Comparison of ENCODE assay signal across 10 cellular contexts in genomic region chr2:196431957-196432356, GRCh38.
A peak's percentile ranks its signal among the peaks of the same experiment; 100 is the strongest.
DNase-seq lines count a peak whose midpoint lies in the region; ATAC-seq and TF ChIP-seq lines count a peak whose summit lies in the region.
"Had no signal": no experiment of that assay in that cellular context is flagged by ENCODE, and none has a peak within 500 bp of the region (broad histone marks: within the 10 kb centered on the region; RNA-seq: fewer than 3 reads in every experiment).

No MANE protein-coding gene starts in this region.

- H3K9me3 ChIP-seq in left ventricle myocardium inferior (replicated peaks) (peaks cover 6% of the 10 kb centered on the region), OCI-LY1 (ENCODE audit: low read length) (no peaks in the 10 kb centered on the region), upper lobe of right lung (no peaks in the 10 kb centered on the region), tibial nerve (no peaks in the 10 kb centered on the region)
- no peaks in the 10 kb centered on the region for H3K9me3 ChIP-seq in CD4-positive, alpha-beta T cell (ENCODE audit: control insufficient read depth, low read length)

- H3K4me3 ChIP-seq in left ventricle myocardium inferior (no peak overlapping the region), OCI-LY1 (ENCODE audit: low read depth, low read length, poor library complexity, severe bottlenecking) (no peak overlapping the region), upper lobe of right lung (no peak overlapping the region), tibial nerve (no peak overlapping the region)

- no peak overlapping the region for H3K27ac Mint-ChIP-seq in CD4-positive, alpha-beta T cell
- H3K27ac Mint-ChIP-seq: activated T-cell treated with anti-CD3 and anti-CD28 coated beads, Interleukin-2, amount 50 U/mL, for 72 hours had no signal

- peaks cover 55% of the 10 kb centered on the region for H3K4me1 ChIP-seq in left ventricle myocardium inferior
- no peaks in the 10 kb centered on the region for H3K4me1 ChIP-seq in OCI-LY1 (ENCODE audit: insufficient read depth, low read length, severe bottlenecking)
- H3K4me1 ChIP-seq in upper lobe of right lung, result peaks cover 8% of the 10 kb centered on the region
- H3K4me1 ChIP-seq in tibial nerve, result no peaks in the 10 kb centered on the region

- H3K9ac ChIP-seq in OCI-LY1 (ENCODE audit: low read length), result no peak overlapping the region

- H3K4me3 Mint-ChIP-seq in CD4-positive, alpha-beta T cell, result no peak overlapping the region
- H3K4me3 Mint-ChIP-seq: activated T-cell treated with anti-CD3 and anti-CD28 coated beads, Interleukin-2, amount 50 U/mL, for 72 hours had no signal

- no peak for TF ChIP-seq POLR2A in tibial nerve (IDR thresholded peaks at IDR 0.05)

- no peaks in the 10 kb centered on the region for H3K79me2 ChIP-seq in OCI-LY1 (ENCODE audit: insufficient read depth, low read length)

- POLR2A ChIA-PET in CD4-positive, alpha-beta T cell (lab: Charles Lee), result no interaction called here

- ATAC-seq in left ventricle myocardium superior, result no peak
- no peak for ATAC-seq in upper lobe of right lung
- no peak for ATAC-seq in CD4-positive, alpha-beta T cell (ENCODE audit: poor library complexity)
- no peak for ATAC-seq in HG03095 (IDR thresholded peaks at IDR 0.05; ENCODE audit: unreplicated experiment)
- ATAC-seq: activated T-cell treated with anti-CD3 and anti-CD28 coated beads, Interleukin-2, amount 50 U/mL, for 72 hours had no signal

- H3K27me3 Mint-ChIP-seq in CD4-positive, alpha-beta T cell, result peaks cover 9% of the 10 kb centered on the region

- DNase-seq in left ventricle myocardium inferior (no peak), left ventricle myocardium superior (no peak), fibroblast of peridontal ligament (ENCODE audit: extremely low read depth) (peak; percentile 50), upper lobe of right lung (no peak), tibial nerve (ENCODE audit: low spot score in 2 of 2) (no peak)
- no peak for DNase-seq in CD4-positive, alpha-beta T cell
- DNase-seq: activated T-cell treated with anti-CD3 and anti-CD28 coated beads, Interleukin-2, amount 50 U/mL, for 72 hours; DMS79 treated with DMSO at 0.1 percent for 48 hours had no signal

- H3K4me1 Mint-ChIP-seq in CD4-positive, alpha-beta T cell (ENCODE audit: low read depth), result peaks cover 6% of the 10 kb centered on the region

- no peaks in the 10 kb centered on the region for H3K36me3 Mint-ChIP-seq in CD4-positive, alpha-beta T cell (ENCODE audit: low read depth)

- TF ChIP-seq EP300 in tibial nerve (IDR thresholded peaks at IDR 0.05), result no peak

- no peak overlapping the region for H3K4me2 ChIP-seq in OCI-LY1 (ENCODE audit: low read length)

- H3K27me3 ChIP-seq in left ventricle myocardium inferior (ENCODE audit: low read depth) (no peaks in the 10 kb centered on the region), OCI-LY1 (ENCODE audit: insufficient read depth, low read length) (no peaks in the 10 kb centered on the region), upper lobe of right lung (no peaks in the 10 kb centered on the region), tibial nerve (no peaks in the 10 kb centered on the region)
- no peaks in the 10 kb centered on the region for H3K27me3 ChIP-seq in CD4-positive, alpha-beta T cell (ENCODE audit: control insufficient read depth, insufficient read depth, low read length)

- H4K20me1 ChIP-seq in OCI-LY1 (ENCODE audit: insufficient read depth, low read length), result no peaks in the 10 kb centered on the region

- H3K27ac ChIP-seq in left ventricle myocardium inferior (replicated peaks) (no peak overlapping the region), OCI-LY1 (ENCODE audit: low read depth, low read length, poor library complexity, severe bottlenecking) (no peak overlapping the region), upper lobe of right lung (no peak overlapping the region), tibial nerve (no peak overlapping the region)
- H3K27ac ChIP-seq in CD4-positive, alpha-beta T cell (ENCODE audit: low read depth, low read length), result no peak overlapping the region

- no peaks in the 10 kb centered on the region for H3K9me2 ChIP-seq in OCI-LY1 (ENCODE audit: low read depth, low read length)

- H2AFZ ChIP-seq in OCI-LY1 (ENCODE audit: low read length), result no peak overlapping the region

- CTCF ChIA-PET in CD4-positive, alpha-beta T cell (lab: Charles Lee), result no interaction called here

- TF ChIP-seq CTCF in left ventricle myocardium inferior (IDR thresholded peaks at IDR 0.05; ENCODE audit: borderline replicate concordance) (peak; percentile 48), OCI-LY1 (IDR thresholded peaks at IDR 0.05; ENCODE audit: low read length) (peak; percentile 41; the same call in 1 of the 2 replicates), upper lobe of right lung (IDR thresholded peaks at IDR 0.05) (peak; percentile 9), tibial nerve (IDR thresholded peaks at IDR 0.05) (no peak)
- TF ChIP-seq CTCF in CD4-positive, alpha-beta T cell (IDR thresholded peaks at IDR 0.05), result no peak

- 47 to 60% methylated on average over 4 of the region's 4 CpGs for WGBS in tibial nerve, 2 donors

- intact Hi-C loops in left ventricle myocardium inferior (cut with micrococcal nuclease), result no loop called here
- intact Hi-C loops in left ventricle myocardium superior (cut with micrococcal nuclease), result no loop called here
- intact Hi-C loops in upper lobe of right lung (cut with DNase I), result no loop called here
- intact Hi-C loops in CD4-positive, alpha-beta T cell (cut with DNase I, micrococcal nuclease), result no loop called here

- H3K36me3 ChIP-seq in left ventricle myocardium inferior, result no peaks in the 10 kb centered on the region
- H3K36me3 ChIP-seq in OCI-LY1 (ENCODE audit: insufficient read depth, low read length), result no peaks in the 10 kb centered on the region
- no peaks in the 10 kb centered on the region for H3K36me3 ChIP-seq in upper lobe of right lung
- H3K36me3 ChIP-seq in tibial nerve, result no peaks in the 10 kb centered on the region

- no peaks in the 10 kb centered on the region for H3F3A ChIP-seq in OCI-LY1 (ENCODE audit: insufficient read depth, low read length)

- no peaks in the 10 kb centered on the region for H3K9me3 Mint-ChIP-seq in CD4-positive, alpha-beta T cell
- H3K9me3 Mint-ChIP-seq: activated T-cell treated with anti-CD3 and anti-CD28 coated beads, Interleukin-2, amount 50 U/mL, for 72 hours had no signal

Comparison
In these comparisons a context has a peak if more than half of its experiments do, and no peak if none do; other contexts are left out.
1. CTCF ChIP-seq: peak in left ventricle myocardium inferior (single experiment), OCI-LY1 (single experiment) and upper lobe of right lung (single experiment); none in CD4-positive, alpha-beta T cell (single experiment) and tibial nerve (0 of 5).